1 cellular context compared by ENCODE assay signal in the genomic region with DNA sequence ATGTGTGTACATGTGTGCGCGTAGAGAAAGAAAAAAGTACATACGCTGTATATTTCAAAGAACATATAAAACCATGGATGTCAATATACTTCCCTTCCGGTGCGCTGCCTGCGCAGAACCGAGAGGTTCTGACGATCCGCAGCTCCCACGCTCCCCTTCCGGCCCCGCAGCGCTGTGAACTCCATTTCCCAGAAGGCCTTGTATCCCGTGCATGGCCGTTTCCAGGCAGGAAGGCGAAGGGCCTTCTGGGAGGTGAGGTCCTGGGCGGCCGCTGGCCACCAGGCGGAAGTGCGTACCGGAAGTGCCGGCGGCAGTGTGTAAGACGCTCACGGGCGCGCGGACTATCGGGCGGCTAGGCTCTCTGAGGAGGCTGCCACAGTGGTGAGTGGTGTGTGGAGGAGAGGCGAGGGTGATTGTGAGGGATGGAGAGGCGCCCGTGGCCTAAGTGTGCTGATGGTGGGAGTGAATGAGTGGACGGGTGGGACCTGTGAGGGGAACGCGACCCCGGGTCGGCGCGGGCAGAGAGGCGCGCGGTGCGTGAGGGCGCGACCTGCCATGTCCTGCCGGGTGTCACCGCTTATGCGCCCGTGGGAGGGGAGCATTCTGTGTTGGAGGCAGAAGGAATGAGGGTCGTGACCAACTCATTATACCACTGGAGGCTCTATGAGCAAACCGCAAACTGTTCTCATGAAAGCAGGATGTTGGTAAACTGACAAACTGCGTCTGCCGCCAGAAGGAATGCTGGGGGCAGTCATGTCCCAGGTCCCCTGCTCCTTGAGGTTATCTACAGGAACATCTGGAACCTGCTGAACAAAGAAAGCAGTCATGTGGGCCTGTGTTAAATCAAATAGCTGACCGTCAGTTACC.
A peak's percentile ranks its signal among the peaks of the same experiment; 100 is the strongest.
TF ChIP-seq lines count a peak whose summit lies in the region.

A gene with protein sequence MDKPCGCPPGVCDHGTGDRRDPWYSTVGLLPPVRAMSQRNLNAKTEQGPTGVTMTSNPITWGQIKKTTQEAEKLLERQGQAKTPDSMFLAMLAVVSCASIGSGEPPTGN (plus strand): TSS at position 313 of the 867 bp plus-strand sequence. CDS start 6,792 bp downstream, outside the sequence.

TF ChIP-seq in K562, 482 proteins besides CTCF, POLR2A, EP300 and RAD21 (continued from another document and continues in another):
- TF ChIP-seq, protein P1, sequence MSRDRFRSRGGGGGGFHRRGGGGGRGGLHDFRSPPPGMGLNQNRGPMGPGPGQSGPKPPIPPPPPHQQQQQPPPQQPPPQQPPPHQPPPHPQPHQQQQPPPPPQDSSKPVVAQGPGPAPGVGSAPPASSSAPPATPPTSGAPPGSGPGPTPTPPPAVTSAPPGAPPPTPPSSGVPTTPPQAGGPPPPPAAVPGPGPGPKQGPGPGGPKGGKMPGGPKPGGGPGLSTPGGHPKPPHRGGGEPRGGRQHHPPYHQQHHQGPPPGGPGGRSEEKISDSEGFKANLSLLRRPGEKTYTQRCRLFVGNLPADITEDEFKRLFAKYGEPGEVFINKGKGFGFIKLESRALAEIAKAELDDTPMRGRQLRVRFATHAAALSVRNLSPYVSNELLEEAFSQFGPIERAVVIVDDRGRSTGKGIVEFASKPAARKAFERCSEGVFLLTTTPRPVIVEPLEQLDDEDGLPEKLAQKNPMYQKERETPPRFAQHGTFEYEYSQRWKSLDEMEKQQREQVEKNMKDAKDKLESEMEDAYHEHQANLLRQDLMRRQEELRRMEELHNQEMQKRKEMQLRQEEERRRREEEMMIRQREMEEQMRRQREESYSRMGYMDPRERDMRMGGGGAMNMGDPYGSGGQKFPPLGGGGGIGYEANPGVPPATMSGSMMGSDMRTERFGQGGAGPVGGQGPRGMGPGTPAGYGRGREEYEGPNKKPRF (IDR thresholded peaks at IDR 0.05; ENCODE audit: low read depth, low read length) = no peak
- TF ChIP-seq SAFB (IDR thresholded peaks at IDR 0.05; ENCODE audit: borderline replicate concordance, low read depth, low read length) (no peak), ZNF184 (CRISPR knock-in tag; IDR thresholded peaks at IDR 0.05) (no peak), CC2D1A (IDR thresholded peaks at IDR 0.05) (no peak), SREBF1 (IDR thresholded peaks at IDR 0.05; ENCODE audit: borderline replicate concordance, low read depth, low read length) (0 out of 2 replicates have a peak, but pooled peaks have one; percentile 51), RFX1 (IDR thresholded peaks at IDR 0.05) (no peak), HDGF (IDR thresholded peaks at IDR 0.05) (no peak), JUND (IDR thresholded peaks at IDR 0.05; ENCODE audit: borderline replicate concordance, low read depth, low read length) (peak; percentile 51; the same call in 1 of the 2 replicates), JUND (tag; IDR thresholded peaks at IDR 0.05; ENCODE audit: borderline replicate concordance, low read depth, low read length) (peak; percentile 28; the same call in 1 of the 3 replicates), CEBPB (tag; IDR thresholded peaks at IDR 0.05) (no peak), PCBP2 (IDR thresholded peaks at IDR 0.05; ENCODE audit: low read depth, low read length, poor library complexity, severe bottlenecking) (no peak), SIN3A (IDR thresholded peaks at IDR 0.05; ENCODE audit: borderline replicate concordance in 2 of 2, control insufficient read depth in 1 of 2, low read depth in 2 of 2, low read length in 2 of 2) (peak; percentile 67 to 89), RBM22 (IDR thresholded peaks at IDR 0.05; ENCODE audit: low read depth, low read length, poor library complexity, severe bottlenecking) (peak; percentile 84), POLR2AphosphoS5 (IDR thresholded peaks at IDR 0.05; ENCODE audit: control insufficient read depth, insufficient read depth, low read depth, low read length) (peak; percentile 91), BMI1 (IDR thresholded peaks at IDR 0.05; ENCODE audit: low read length) (no peak), SMAD2 (IDR thresholded peaks at IDR 0.05; ENCODE audit: low read depth, low read length) (no peak), FOXA1 (IDR thresholded peaks at IDR 0.05; ENCODE audit: borderline replicate concordance) (no peak), ELF1 (tag; IDR thresholded peaks at IDR 0.05) (peak; percentile 99), NCOA1 (IDR thresholded peaks at IDR 0.05; ENCODE audit: low read depth) (peak; percentile 75), ZNF76 (CRISPR knock-in tag; IDR thresholded peaks at IDR 0.05; ENCODE audit: borderline replicate concordance) (0 out of 2 replicates have a peak, but pooled peaks have one; percentile 14), ZBTB8A (IDR thresholded peaks at IDR 0.05; ENCODE audit: partially characterized antibody) (no peak), PCBP1 (IDR thresholded peaks at IDR 0.05; ENCODE audit: low read depth, low read length, poor library complexity, severe bottlenecking) (no peak), ZFP1 (CRISPR knock-in tag; IDR thresholded peaks at IDR 0.05) (no peak), RBFOX2 (IDR thresholded peaks at IDR 0.05; ENCODE audit: low read depth, low read length) (peak; percentile 100), MYBL2 (IDR thresholded peaks at IDR 0.05; ENCODE audit: low read depth) (no peak), MYBL2 (CRISPR knock-in tag; IDR thresholded peaks at IDR 0.05; ENCODE audit: borderline replicate concordance) (no peak), SRSF1 (IDR thresholded peaks at IDR 0.05; ENCODE audit: low read depth, low read length) (no peak), KDM4B (IDR thresholded peaks at IDR 0.05; ENCODE audit: borderline replicate concordance in 2 of 2, low read depth in 1 of 2) (peak in 1 of 2 experiments; percentile 90; a peak in 1 of 4 replicates), MAZ (CRISPR knock-in tag; conservative IDR thresholded peaks at IDR 0.05 in 1 of 2, IDR thresholded peaks at IDR 0.05 in 1 of 2) (peak; percentile 79 to 80), NR2F6 (CRISPR knock-in tag; IDR thresholded peaks at IDR 0.05) (no peak), NBN (IDR thresholded peaks at IDR 0.05; ENCODE audit: low read depth) (0 out of 2 replicates have a peak, but pooled peaks have one; percentile 18), ZNF316 (IDR thresholded peaks at IDR 0.05) (peak; percentile 44), MEF2D (tag; conservative IDR thresholded peaks at IDR 0.05; ENCODE audit: low read depth) (no peak), ZNF778 (CRISPR knock-in tag; IDR thresholded peaks at IDR 0.05) (no peak)
- TF ChIP-seq, protein P2, sequence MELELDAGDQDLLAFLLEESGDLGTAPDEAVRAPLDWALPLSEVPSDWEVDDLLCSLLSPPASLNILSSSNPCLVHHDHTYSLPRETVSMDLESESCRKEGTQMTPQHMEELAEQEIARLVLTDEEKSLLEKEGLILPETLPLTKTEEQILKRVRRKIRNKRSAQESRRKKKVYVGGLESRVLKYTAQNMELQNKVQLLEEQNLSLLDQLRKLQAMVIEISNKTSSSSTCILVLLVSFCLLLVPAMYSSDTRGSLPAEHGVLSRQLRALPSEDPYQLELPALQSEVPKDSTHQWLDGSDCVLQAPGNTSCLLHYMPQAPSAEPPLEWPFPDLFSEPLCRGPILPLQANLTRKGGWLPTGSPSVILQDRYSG (tag; conservative IDR thresholded peaks at IDR 0.05; ENCODE audit: low read depth) = 0 out of 2 replicates have a peak, but pooled peaks have one; percentile 37
- TF ChIP-seq, protein P3, sequence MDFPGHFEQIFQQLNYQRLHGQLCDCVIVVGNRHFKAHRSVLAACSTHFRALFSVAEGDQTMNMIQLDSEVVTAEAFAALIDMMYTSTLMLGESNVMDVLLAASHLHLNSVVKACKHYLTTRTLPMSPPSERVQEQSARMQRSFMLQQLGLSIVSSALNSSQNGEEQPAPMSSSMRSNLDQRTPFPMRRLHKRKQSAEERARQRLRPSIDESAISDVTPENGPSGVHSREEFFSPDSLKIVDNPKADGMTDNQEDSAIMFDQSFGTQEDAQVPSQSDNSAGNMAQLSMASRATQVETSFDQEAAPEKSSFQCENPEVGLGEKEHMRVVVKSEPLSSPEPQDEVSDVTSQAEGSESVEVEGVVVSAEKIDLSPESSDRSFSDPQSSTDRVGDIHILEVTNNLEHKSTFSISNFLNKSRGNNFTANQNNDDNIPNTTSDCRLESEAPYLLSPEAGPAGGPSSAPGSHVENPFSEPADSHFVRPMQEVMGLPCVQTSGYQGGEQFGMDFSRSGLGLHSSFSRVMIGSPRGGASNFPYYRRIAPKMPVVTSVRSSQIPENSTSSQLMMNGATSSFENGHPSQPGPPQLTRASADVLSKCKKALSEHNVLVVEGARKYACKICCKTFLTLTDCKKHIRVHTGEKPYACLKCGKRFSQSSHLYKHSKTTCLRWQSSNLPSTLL (IDR thresholded peaks at IDR 0.05) = no peak
- TF ChIP-seq, protein P4, sequence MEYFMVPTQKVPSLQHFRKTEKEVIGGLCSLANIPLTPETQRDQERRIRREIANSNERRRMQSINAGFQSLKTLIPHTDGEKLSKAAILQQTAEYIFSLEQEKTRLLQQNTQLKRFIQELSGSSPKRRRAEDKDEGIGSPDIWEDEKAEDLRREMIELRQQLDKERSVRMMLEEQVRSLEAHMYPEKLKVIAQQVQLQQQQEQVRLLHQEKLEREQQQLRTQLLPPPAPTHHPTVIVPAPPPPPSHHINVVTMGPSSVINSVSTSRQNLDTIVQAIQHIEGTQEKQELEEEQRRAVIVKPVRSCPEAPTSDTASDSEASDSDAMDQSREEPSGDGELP (CRISPR knock-in tag; IDR thresholded peaks at IDR 0.05; ENCODE audit: borderline replicate concordance) = peak; percentile 87
- TF ChIP-seq, protein P5, sequence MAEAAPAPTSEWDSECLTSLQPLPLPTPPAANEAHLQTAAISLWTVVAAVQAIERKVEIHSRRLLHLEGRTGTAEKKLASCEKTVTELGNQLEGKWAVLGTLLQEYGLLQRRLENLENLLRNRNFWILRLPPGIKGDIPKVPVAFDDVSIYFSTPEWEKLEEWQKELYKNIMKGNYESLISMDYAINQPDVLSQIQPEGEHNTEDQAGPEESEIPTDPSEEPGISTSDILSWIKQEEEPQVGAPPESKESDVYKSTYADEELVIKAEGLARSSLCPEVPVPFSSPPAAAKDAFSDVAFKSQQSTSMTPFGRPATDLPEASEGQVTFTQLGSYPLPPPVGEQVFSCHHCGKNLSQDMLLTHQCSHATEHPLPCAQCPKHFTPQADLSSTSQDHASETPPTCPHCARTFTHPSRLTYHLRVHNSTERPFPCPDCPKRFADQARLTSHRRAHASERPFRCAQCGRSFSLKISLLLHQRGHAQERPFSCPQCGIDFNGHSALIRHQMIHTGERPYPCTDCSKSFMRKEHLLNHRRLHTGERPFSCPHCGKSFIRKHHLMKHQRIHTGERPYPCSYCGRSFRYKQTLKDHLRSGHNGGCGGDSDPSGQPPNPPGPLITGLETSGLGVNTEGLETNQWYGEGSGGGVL (CRISPR knock-in tag; IDR thresholded peaks at IDR 0.05) = no peak
- TF ChIP-seq, protein P6, sequence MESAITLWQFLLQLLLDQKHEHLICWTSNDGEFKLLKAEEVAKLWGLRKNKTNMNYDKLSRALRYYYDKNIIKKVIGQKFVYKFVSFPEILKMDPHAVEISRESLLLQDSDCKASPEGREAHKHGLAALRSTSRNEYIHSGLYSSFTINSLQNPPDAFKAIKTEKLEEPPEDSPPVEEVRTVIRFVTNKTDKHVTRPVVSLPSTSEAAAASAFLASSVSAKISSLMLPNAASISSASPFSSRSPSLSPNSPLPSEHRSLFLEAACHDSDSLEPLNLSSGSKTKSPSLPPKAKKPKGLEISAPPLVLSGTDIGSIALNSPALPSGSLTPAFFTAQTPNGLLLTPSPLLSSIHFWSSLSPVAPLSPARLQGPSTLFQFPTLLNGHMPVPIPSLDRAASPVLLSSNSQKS (CRISPR knock-in tag; IDR thresholded peaks at IDR 0.05) = no peak
- TF ChIP-seq, protein P7, sequence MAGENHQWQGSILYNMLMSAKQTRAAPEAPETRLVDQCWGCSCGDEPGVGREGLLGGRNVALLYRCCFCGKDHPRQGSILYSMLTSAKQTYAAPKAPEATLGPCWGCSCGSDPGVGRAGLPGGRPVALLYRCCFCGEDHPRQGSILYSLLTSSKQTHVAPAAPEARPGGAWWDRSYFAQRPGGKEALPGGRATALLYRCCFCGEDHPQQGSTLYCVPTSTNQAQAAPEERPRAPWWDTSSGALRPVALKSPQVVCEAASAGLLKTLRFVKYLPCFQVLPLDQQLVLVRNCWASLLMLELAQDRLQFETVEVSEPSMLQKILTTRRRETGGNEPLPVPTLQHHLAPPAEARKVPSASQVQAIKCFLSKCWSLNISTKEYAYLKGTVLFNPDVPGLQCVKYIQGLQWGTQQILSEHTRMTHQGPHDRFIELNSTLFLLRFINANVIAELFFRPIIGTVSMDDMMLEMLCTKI (IDR thresholded peaks at IDR 0.05; ENCODE audit: partially characterized antibody) = no peak
- TF ChIP-seq, protein P8, sequence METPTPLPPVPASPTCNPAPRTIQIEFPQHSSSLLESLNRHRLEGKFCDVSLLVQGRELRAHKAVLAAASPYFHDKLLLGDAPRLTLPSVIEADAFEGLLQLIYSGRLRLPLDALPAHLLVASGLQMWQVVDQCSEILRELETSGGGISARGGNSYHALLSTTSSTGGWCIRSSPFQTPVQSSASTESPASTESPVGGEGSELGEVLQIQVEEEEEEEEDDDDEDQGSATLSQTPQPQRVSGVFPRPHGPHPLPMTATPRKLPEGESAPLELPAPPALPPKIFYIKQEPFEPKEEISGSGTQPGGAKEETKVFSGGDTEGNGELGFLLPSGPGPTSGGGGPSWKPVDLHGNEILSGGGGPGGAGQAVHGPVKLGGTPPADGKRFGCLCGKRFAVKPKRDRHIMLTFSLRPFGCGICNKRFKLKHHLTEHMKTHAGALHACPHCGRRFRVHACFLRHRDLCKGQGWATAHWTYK (CRISPR knock-in tag; IDR thresholded peaks at IDR 0.05) = 0 out of 2 replicates have a peak, but pooled peaks have one; percentile 53
- TF ChIP-seq, protein P9, sequence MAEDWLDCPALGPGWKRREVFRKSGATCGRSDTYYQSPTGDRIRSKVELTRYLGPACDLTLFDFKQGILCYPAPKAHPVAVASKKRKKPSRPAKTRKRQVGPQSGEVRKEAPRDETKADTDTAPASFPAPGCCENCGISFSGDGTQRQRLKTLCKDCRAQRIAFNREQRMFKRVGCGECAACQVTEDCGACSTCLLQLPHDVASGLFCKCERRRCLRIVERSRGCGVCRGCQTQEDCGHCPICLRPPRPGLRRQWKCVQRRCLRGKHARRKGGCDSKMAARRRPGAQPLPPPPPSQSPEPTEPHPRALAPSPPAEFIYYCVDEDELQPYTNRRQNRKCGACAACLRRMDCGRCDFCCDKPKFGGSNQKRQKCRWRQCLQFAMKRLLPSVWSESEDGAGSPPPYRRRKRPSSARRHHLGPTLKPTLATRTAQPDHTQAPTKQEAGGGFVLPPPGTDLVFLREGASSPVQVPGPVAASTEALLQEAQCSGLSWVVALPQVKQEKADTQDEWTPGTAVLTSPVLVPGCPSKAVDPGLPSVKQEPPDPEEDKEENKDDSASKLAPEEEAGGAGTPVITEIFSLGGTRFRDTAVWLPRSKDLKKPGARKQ (CRISPR knock-in tag; IDR thresholded peaks at IDR 0.05) = no peak
- TF ChIP-seq, protein P10, sequence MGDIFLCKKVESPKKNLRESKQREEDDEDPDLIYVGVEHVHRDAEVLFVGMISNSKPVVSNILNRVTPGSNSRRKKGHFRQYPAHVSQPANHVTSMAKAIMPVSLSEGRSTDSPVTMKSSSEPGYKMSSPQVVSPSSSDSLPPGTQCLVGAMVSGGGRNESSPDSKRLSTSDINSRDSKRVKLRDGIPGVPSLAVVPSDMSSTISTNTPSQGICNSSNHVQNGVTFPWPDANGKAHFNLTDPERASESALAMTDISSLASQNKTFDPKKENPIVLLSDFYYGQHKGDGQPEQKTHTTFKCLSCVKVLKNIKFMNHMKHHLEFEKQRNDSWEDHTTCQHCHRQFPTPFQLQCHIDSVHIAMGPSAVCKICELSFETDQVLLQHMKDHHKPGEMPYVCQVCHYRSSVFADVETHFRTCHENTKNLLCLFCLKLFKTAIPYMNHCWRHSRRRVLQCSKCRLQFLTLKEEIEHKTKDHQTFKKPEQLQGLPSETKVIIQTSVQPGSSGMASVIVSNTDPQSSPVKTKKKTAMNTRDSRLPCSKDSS (IDR thresholded peaks at IDR 0.05; ENCODE audit: low read depth, partially characterized antibody) = no peak
- TF ChIP-seq, protein P11, sequence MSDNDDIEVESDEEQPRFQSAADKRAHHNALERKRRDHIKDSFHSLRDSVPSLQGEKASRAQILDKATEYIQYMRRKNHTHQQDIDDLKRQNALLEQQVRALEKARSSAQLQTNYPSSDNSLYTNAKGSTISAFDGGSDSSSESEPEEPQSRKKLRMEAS (CRISPR knock-in tag; IDR thresholded peaks at IDR 0.05) = peak; percentile 83
